In the genomic region with DNA sequence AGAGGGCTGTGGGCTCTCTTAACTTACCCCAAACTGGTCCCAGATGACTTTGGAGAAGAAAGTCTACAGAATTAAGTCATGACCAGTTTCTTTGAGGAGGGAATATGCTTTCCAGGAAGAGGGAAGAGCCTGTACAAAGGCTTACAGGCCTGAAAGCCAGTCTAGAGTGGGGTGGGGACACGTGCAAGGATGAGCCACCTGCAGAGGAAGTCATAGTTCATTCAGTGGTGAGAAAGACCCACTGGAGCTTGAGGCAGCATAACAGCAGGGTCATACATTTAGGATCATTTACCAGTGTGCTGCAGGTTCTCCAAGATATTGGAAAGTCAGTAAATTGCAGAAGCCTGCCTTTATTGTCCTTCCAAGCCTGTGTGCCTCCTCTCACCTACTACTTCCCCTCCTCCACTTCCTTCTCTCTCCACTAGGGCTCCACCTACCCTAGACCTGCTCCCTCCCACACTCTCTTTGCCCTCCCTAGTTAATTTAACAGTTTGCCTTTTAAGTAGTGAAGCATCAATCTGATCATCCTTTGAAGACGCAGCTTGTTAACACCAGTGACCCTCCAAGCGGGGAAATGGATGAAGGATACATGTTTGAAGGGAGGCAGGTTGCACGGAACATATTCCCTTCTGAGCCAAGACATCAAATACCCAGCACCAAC, we compare ENCODE assay signal across 8 cellular contexts. TPM values are rescaled to one million over a fixed set of nuclear protein-coding genes. Genes with fewer than 3 reads are reported as not detected.
DNase-seq lines count a peak whose midpoint lies in the region; ATAC-seq, FAIRE-seq and TF ChIP-seq lines count a peak whose summit lies in the region.
"Had no signal": no experiment of that assay in that cellular context is flagged by ENCODE, and none has a peak within 500 bp of the region (broad histone marks: within the 10 kb centered on the region; RNA-seq: fewer than 3 reads in every experiment).

No MANE protein-coding gene starts in this region.

- H3K27ac ChIP-seq in HL-60 (replicated peaks) (peak overlapping the region; percentile 30; the same call in 1 of the 2 replicates), astrocyte (ENCODE audit: low read depth, low read length) (no peak overlapping the region), osteoblast (ENCODE audit: low read depth, low read length) (no peak overlapping the region)
- H3K27ac ChIP-seq: uterus had no signal

- no peaks in the 10 kb centered on the region for H3K9me3 Mint-ChIP-seq in astrocyte (ENCODE audit: unreplicated experiment)

- H3K36me3 ChIP-seq in astrocyte (ENCODE audit: insufficient read depth, low read length) (no peaks in the 10 kb centered on the region), osteoblast (ENCODE audit: insufficient read depth, low read length) (no peaks in the 10 kb centered on the region)
- H3K36me3 ChIP-seq: uterus had no signal

- ATAC-seq in GM21825 (IDR thresholded peaks at IDR 0.05; ENCODE audit: unreplicated experiment) = no peak

- DNase-seq in HL-60 (ENCODE audit: low read depth in 1 of 2, low spot score in 1 of 2) (peak in 1 of 2 experiments; percentile 10), astrocyte (ENCODE audit: low read depth) (no peak), osteoblast (ENCODE audit: insufficient read length, low spot score, missing footprints) (no peak), foreskin melanocyte (no peak), mesenteric fat pad (ENCODE audit: low spot score) (no peak)
- DNase-seq: uterus had no signal

- H2AFZ ChIP-seq in astrocyte (ENCODE audit: low read depth, low read length) (no peak overlapping the region), osteoblast (ENCODE audit: low read length) (no peak overlapping the region)

- H3K79me2 ChIP-seq in astrocyte (ENCODE audit: insufficient read depth, low read length) (no peaks in the 10 kb centered on the region), osteoblast (ENCODE audit: insufficient read depth, low read length) (no peaks in the 10 kb centered on the region)

- H3K27me3 Mint-ChIP-seq in astrocyte (ENCODE audit: low read depth, unreplicated experiment) = no peaks in the 10 kb centered on the region

- H4K20me1 ChIP-seq in astrocyte (ENCODE audit: insufficient read depth, low read length) (peaks cover 6% of the 10 kb centered on the region), osteoblast (ENCODE audit: insufficient read depth, low read length) (no peaks in the 10 kb centered on the region)

- H3K4me1 Mint-ChIP-seq in astrocyte (ENCODE audit: low read depth, unreplicated experiment) = peaks cover 1% of the 10 kb centered on the region

- H3K27ac Mint-ChIP-seq in astrocyte (ENCODE audit: unreplicated experiment) = no peak overlapping the region

- peaks cover 16% of the 10 kb centered on the region for H3K36me3 Mint-ChIP-seq in astrocyte (ENCODE audit: low read depth, unreplicated experiment)

- no peak overlapping the region for H3K9ac ChIP-seq in astrocyte (ENCODE audit: low read length)

- H3K4me3 ChIP-seq in HL-60 (replicated peaks; ENCODE audit: insufficient read depth, low read length) (no peak overlapping the region), astrocyte (ENCODE audit: insufficient read depth, low read depth, low read length) (no peak overlapping the region), osteoblast (ENCODE audit: insufficient read depth, low read length) (no peak overlapping the region)
- H3K4me3 ChIP-seq: uterus had no signal

- H3K27me3 ChIP-seq in HL-60 (ENCODE audit: insufficient read depth, poor library complexity, severe bottlenecking) (no peaks in the 10 kb centered on the region), astrocyte (ENCODE audit: insufficient read depth, low read length) (no peaks in the 10 kb centered on the region), osteoblast (ENCODE audit: insufficient read depth, low read length) (no peaks in the 10 kb centered on the region)
- H3K27me3 ChIP-seq: uterus had no signal

- H3K9me3 ChIP-seq in astrocyte (ENCODE audit: insufficient read depth, low read depth, low read length) (no peaks in the 10 kb centered on the region), osteoblast (ENCODE audit: low read depth, low read length) (no peaks in the 10 kb centered on the region)
- H3K9me3 ChIP-seq: uterus had no signal

- H3K4me1 ChIP-seq in astrocyte (ENCODE audit: insufficient read depth, low read length) = no peaks in the 10 kb centered on the region
- H3K4me1 ChIP-seq in osteoblast (ENCODE audit: insufficient read depth, low read length) = no peaks in the 10 kb centered on the region
- H3K4me1 ChIP-seq: uterus had no signal

- H3K4me3 Mint-ChIP-seq in astrocyte (ENCODE audit: unreplicated experiment) = no peak overlapping the region

- no peak for FAIRE-seq in astrocyte (lab: Jason Lieb, UNC)

- TF ChIP-seq CTCF in GM12874 (IDR thresholded peaks at IDR 0.05; ENCODE audit: insufficient read depth, low read depth, low read length) (peak; percentile 54), HL-60 (IDR thresholded peaks at IDR 0.05; ENCODE audit: insufficient read depth, low read length) (no peak), astrocyte (IDR thresholded peaks at IDR 0.05; ENCODE audit: insufficient read depth, low read depth, low read length) (peak; percentile 4), osteoblast (IDR thresholded peaks at IDR 0.05; ENCODE audit: extremely low read depth, low read depth, low read length) (peak; percentile 4)

- H3K4me2 ChIP-seq in astrocyte (ENCODE audit: low read length) (no peak overlapping the region), osteoblast (ENCODE audit: insufficient read depth, low read length) (no peak overlapping the region)

RNA-seq across cellular contexts. Expression of a gene that starts 40.2 kb away (rescaled TPM):
- total RNA-seq in astrocyte (not detected in 2 replicates), osteoblast (not detected in 2 replicates), mesenteric fat pad (not detected)
- total RNA-seq: uterus had no signal
